10 cellular contexts compared by ENCODE assay signal in the genomic region with DNA sequence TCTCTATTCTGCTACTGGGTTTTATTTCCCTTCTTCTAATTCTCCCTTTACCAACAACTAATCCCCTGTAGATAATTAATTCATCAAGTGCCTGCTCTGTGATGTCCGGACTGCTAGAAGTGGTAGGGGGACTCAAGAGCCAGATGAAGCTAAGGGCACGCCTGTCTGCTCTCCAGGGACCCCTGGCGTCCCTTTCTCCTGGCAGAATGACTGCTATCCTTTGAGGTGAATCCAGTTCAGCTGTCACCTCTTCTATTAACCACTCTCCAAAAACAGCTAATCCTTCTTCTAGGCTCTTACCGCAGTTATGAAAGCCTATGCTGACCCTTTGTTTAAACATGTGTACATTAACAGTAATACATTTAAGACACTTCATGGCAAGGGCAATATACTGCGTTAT. TPM values are rescaled to one million over a fixed set of nuclear protein-coding genes. Genes with fewer than 3 reads are reported as not detected.
A peak's percentile ranks its signal among the peaks of the same experiment; 100 is the strongest.
DNase-seq lines count a peak whose midpoint lies in the region; ATAC-seq and TF ChIP-seq lines count a peak whose summit lies in the region.
"Had no signal": no experiment of that assay in that cellular context is flagged by ENCODE, and none has a peak within 500 bp of the region (broad histone marks: within the 10 kb centered on the region; RNA-seq: fewer than 3 reads in every experiment).

No MANE protein-coding gene starts in this region.

- no peaks in the 10 kb centered on the region for H3K9me3 Mint-ChIP-seq in WTC11
- H3K9me3 Mint-ChIP-seq in mesothelial cell of epicardium: no peaks in the 10 kb centered on the region
- H3K9me3 Mint-ChIP-seq: activated naive CD4-positive, alpha-beta T cell treated with anti-CD3 and anti-CD28 coated beads, Interleukin-2, amount 50 U/mL, for 24 hours had no signal

- DNase-seq in WTC11 (ENCODE audit: low spot score) (peak; percentile 55), mesothelial cell of epicardium (ENCODE audit: low spot score in 2 of 2, unreplicated experiment in 2 of 2) (no peak), uterus (no peak), GM03348 (ENCODE audit: low spot score) (no peak)
- DNase-seq: AML-193 had no signal

- no peaks in the 10 kb centered on the region for H3K9me3 ChIP-seq in BLaER1 treated with 17β-estradiol and CSF1 and Interleukin-3, amounts not matched to agents 10 nM and 100 nM (replicated peaks in 1 of 11)
- no peaks in the 10 kb centered on the region for H3K9me3 ChIP-seq in HUES6 (ENCODE audit: control insufficient read depth, insufficient read depth, low read depth, low read length)
- H3K9me3 ChIP-seq in uterus: no peaks in the 10 kb centered on the region

- H3K27me3 Mint-ChIP-seq in WTC11 (ENCODE audit: low read depth) (peaks cover 30% of the 10 kb centered on the region), mesothelial cell of epicardium (ENCODE audit: low read depth) (peaks cover 86% of the 10 kb centered on the region)

- no peak for TF ChIP-seq CTCF in WTC11 (IDR thresholded peaks at IDR 0.05)
- no peak for TF ChIP-seq CTCF in mesothelial cell of epicardium (IDR thresholded peaks at IDR 0.05; ENCODE audit: unreplicated experiment)
- no peak for TF ChIP-seq CTCF in uterus (IDR thresholded peaks at IDR 0.05)

- peak overlapping the region in 2 of 11 experiments; percentile 80 to 81; a peak in 2 of 22 replicates for H3K9ac ChIP-seq in BLaER1 treated with 17β-estradiol and CSF1 and Interleukin-3, amounts not matched to agents 10 nM and 100 nM
- H3K9ac ChIP-seq in HUES6 (ENCODE audit: low read length): no peak overlapping the region

- no peaks in the 10 kb centered on the region for H4K20me1 ChIP-seq in BLaER1 treated with 17β-estradiol and CSF1 and Interleukin-3, amounts not matched to agents 10 nM and 100 nM

- intact Hi-C loops in uterus (cut with DNase I; ENCODE audit: low total_unique reads): no loop called here

- H3K4me1 ChIP-seq in BLaER1 treated with 17β-estradiol and CSF1 and Interleukin-3, amounts not matched to agents 10 nM and 100 nM: peaks cover 7 to 22% (median 18%) of the 10 kb centered on the region in 10 experiments; a peak in 18 of 20 replicates
- H3K4me1 ChIP-seq in HUES6 (ENCODE audit: control insufficient read depth, insufficient read depth, low read length) (peaks cover 9% of the 10 kb centered on the region; the same call in 1 of the 2 replicates), uterus (peaks cover 0 to 4% of the 10 kb centered on the region in 2 donors)

- H3K36me3 Mint-ChIP-seq in WTC11 (no peaks in the 10 kb centered on the region), mesothelial cell of epicardium (no peaks in the 10 kb centered on the region)
- H3K36me3 Mint-ChIP-seq: activated naive CD4-positive, alpha-beta T cell treated with anti-CD3 and anti-CD28 coated beads, Interleukin-2, amount 50 U/mL, for 24 hours had no signal

- H3K4me3 ChIP-seq in BLaER1 treated with 17β-estradiol and CSF1 and Interleukin-3, amounts not matched to agents 10 nM and 100 nM: peak overlapping the region; percentile 69 to 80 (median 76); a peak in 18 of 20 replicates
- H3K4me3 ChIP-seq in HUES6 (ENCODE audit: low read depth, low read length): peak overlapping the region; percentile 85
- no peak overlapping the region for H3K4me3 ChIP-seq in uterus

- ATAC-seq in WTC11 (peak; percentile 66), HG03565 (IDR thresholded peaks at IDR 0.05; ENCODE audit: unreplicated experiment) (no peak), HG02885 (IDR thresholded peaks at IDR 0.05; ENCODE audit: poor library complexity, unreplicated experiment) (no peak)

- H3K36me3 ChIP-seq in BLaER1 treated with 17β-estradiol and CSF1 and Interleukin-3, amounts not matched to agents 10 nM and 100 nM: no peaks in the 10 kb centered on the region
- H3K36me3 ChIP-seq in HUES6 (ENCODE audit: control insufficient read depth, insufficient read depth, low read length) (no peaks in the 10 kb centered on the region), uterus (no peaks in the 10 kb centered on the region)

- no peak for TF ChIP-seq POLR2A in uterus (IDR thresholded peaks at IDR 0.05)

- CTCF ChIA-PET in WTC11 (lab: Charles Lee): interaction anchor here (0.8 to 5.4 kb wide), 45 partner anchors 9 to 515 kb away, joined by 3 to 168 read pairs (median 5); a partner anchor contains a TSS

- H3K27ac Mint-ChIP-seq in WTC11 (no peak overlapping the region), mesothelial cell of epicardium (no peak overlapping the region)
- H3K27ac Mint-ChIP-seq: activated naive CD4-positive, alpha-beta T cell treated with anti-CD3 and anti-CD28 coated beads, Interleukin-2, amount 50 U/mL, for 24 hours had no signal

- H3K27me3 ChIP-seq in BLaER1 treated with 17β-estradiol and CSF1 and Interleukin-3, amounts not matched to agents 10 nM and 100 nM: peaks cover 0 to 20% (median 0%) of the 10 kb centered on the region in 11 experiments; a peak in 8 of 22 replicates
- H3K27me3 ChIP-seq in HUES6 (ENCODE audit: control insufficient read depth, insufficient read depth, low read length) (peaks cover 38% of the 10 kb centered on the region), uterus (no peaks in the 10 kb centered on the region)

- POLR2A ChIA-PET in WTC11 (lab: Charles Lee): no interaction called here

- peak overlapping the region; percentile 76 for H3K4me3 Mint-ChIP-seq in WTC11
- H3K4me3 Mint-ChIP-seq in mesothelial cell of epicardium: peak overlapping the region; percentile 77

- peaks cover 17% of the 10 kb centered on the region for H3K4me1 Mint-ChIP-seq in WTC11
- H3K4me1 Mint-ChIP-seq in mesothelial cell of epicardium: peaks cover 13% of the 10 kb centered on the region

- H3K27ac ChIP-seq in BLaER1 treated with 17β-estradiol and CSF1 and Interleukin-3, amounts not matched to agents 10 nM and 100 nM: no peak overlapping the region
- H3K27ac ChIP-seq in HUES6 (ENCODE audit: low read depth, low read length): no peak overlapping the region
- H3K27ac ChIP-seq in uterus: no peak overlapping the region

- H3K4me2 ChIP-seq in BLaER1 treated with 17β-estradiol and CSF1 and Interleukin-3, amounts not matched to agents 10 nM and 100 nM: peak overlapping the region; percentile 95 to 100 (median 99)

TF ChIP-seq in WTC11, 78 proteins besides CTCF, POLR2A, EP300 and RAD21 (continues in another document):
- TF ChIP-seq SP1 (CRISPR knock-in tag; conservative IDR thresholded peaks at IDR 0.05) (no peak), TP53 (CRISPR knock-in tag; IDR thresholded peaks at IDR 0.05) (no peak), JAZF1 (CRISPR knock-in tag; IDR thresholded peaks at IDR 0.05) (no peak), ZBTB21 (CRISPR knock-in tag; IDR thresholded peaks at IDR 0.05; ENCODE audit: borderline replicate concordance) (no peak), FOXJ3 (CRISPR knock-in tag; IDR thresholded peaks at IDR 0.05; ENCODE audit: borderline replicate concordance) (no peak), OVOL2 (CRISPR knock-in tag; IDR thresholded peaks at IDR 0.05; ENCODE audit: borderline replicate concordance) (no peak), CREM (CRISPR knock-in tag; IDR thresholded peaks at IDR 0.05) (no peak), SMAD3 (CRISPR knock-in tag; IDR thresholded peaks at IDR 0.05; ENCODE audit: borderline replicate concordance) (no peak)
- TF ChIP-seq, protein P1, sequence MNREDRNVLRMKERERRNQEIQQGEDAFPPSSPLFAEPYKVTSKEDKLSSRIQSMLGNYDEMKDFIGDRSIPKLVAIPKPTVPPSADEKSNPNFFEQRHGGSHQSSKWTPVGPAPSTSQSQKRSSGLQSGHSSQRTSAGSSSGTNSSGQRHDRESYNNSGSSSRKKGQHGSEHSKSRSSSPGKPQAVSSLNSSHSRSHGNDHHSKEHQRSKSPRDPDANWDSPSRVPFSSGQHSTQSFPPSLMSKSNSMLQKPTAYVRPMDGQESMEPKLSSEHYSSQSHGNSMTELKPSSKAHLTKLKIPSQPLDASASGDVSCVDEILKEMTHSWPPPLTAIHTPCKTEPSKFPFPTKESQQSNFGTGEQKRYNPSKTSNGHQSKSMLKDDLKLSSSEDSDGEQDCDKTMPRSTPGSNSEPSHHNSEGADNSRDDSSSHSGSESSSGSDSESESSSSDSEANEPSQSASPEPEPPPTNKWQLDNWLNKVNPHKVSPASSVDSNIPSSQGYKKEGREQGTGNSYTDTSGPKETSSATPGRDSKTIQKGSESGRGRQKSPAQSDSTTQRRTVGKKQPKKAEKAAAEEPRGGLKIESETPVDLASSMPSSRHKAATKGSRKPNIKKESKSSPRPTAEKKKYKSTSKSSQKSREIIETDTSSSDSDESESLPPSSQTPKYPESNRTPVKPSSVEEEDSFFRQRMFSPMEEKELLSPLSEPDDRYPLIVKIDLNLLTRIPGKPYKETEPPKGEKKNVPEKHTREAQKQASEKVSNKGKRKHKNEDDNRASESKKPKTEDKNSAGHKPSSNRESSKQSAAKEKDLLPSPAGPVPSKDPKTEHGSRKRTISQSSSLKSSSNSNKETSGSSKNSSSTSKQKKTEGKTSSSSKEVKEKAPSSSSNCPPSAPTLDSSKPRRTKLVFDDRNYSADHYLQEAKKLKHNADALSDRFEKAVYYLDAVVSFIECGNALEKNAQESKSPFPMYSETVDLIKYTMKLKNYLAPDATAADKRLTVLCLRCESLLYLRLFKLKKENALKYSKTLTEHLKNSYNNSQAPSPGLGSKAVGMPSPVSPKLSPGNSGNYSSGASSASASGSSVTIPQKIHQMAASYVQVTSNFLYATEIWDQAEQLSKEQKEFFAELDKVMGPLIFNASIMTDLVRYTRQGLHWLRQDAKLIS (CRISPR knock-in tag; IDR thresholded peaks at IDR 0.05; ENCODE audit: borderline replicate concordance): no peak
- TF ChIP-seq, protein P2, sequence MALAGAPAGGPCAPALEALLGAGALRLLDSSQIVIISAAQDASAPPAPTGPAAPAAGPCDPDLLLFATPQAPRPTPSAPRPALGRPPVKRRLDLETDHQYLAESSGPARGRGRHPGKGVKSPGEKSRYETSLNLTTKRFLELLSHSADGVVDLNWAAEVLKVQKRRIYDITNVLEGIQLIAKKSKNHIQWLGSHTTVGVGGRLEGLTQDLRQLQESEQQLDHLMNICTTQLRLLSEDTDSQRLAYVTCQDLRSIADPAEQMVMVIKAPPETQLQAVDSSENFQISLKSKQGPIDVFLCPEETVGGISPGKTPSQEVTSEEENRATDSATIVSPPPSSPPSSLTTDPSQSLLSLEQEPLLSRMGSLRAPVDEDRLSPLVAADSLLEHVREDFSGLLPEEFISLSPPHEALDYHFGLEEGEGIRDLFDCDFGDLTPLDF (CRISPR knock-in tag; IDR thresholded peaks at IDR 0.05): no peak

RNA-seq across cellular contexts. Expression of a gene that starts 1.4 kb away (rescaled TPM):
- total RNA-seq in WTC11 (2021) (5.6 to 7.8 TPM (median 7.3 TPM) in 3 replicates), mesothelial cell of epicardium (2.2 to 3.0 TPM (median 2.9 TPM) in 3 replicates), uterus (1 to 10 TPM; 1.6 to 9.1 (median 2.8) TPM)

Comparison
In these comparisons a context has a peak if more than half of its experiments do, and no peak if none do; other contexts are left out.
1. H3K4me3 ChIP-seq: peak in BLaER1 treated with 17β-estradiol and CSF1 and Interleukin-3, amounts not matched to agents 10 nM and 100 nM (10 of 10) and HUES6 (single experiment); none in uterus (0 of 2).